In the genomic region with DNA sequence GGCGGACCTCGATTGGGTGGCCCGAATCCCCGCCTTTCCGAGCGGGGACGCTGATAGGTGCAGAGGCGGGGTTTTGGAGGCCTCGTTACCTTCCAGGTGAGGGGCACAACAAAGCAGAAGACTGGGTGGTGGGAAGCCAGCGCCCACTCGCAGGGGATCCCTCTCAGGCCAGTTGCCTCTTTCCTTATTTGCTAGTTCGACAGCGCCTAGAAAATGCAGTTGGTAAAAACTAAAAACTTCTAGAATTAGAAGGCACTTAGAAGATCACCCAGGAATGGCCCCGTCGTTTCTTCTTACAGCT, we compare ENCODE assay signal across 9 cellular contexts. TPM values are rescaled to one million over a fixed set of nuclear protein-coding genes. Genes with fewer than 3 reads are reported as not detected.
DNase-seq lines count a peak whose midpoint lies in the region; ATAC-seq and TF ChIP-seq lines count a peak whose summit lies in the region.
"Had no signal": no experiment of that assay in that cellular context is flagged by ENCODE, and none has a peak within 500 bp of the region (broad histone marks: within the 10 kb centered on the region; RNA-seq: fewer than 3 reads in every experiment).

No MANE protein-coding gene starts in this region.

- no peak for DNase-seq in AG04449 (ENCODE audit: low read depth, low spot score)
- no peak for DNase-seq in chondrocyte (ENCODE audit: low spot score)
- DNase-seq in NCI-H1694 treated with DMSO at 0.1 percent for 48 hours (lab: John Stamatoyannopoulos, UW), result no peak
- no peak for DNase-seq in H4 (ENCODE audit: low spot score)
- no peak for DNase-seq in activated CD4-positive, alpha-beta T cell treated with anti-CD3 and anti-CD28 coated beads for 1 hour

- H3K27me3 Mint-ChIP-seq in IgD-negative memory B cell (no peaks in the 10 kb centered on the region), chondrocyte (ENCODE audit: low read depth) (no peaks in the 10 kb centered on the region)

- H3K27me3 ChIP-seq in muscle layer of duodenum (ENCODE audit: low read depth, low read length), result no peaks in the 10 kb centered on the region

- peaks cover 24 to 34% (median 25%) of the 10 kb centered on the region in 3 donors for H3K4me1 Mint-ChIP-seq in IgD-negative memory B cell
- peaks cover 40% of the 10 kb centered on the region for H3K4me1 Mint-ChIP-seq in chondrocyte (ENCODE audit: low read depth)

- H3K4me3 ChIP-seq in AG04449 (ENCODE audit: low read depth, low read length) (peak overlapping the region; percentile 61), muscle layer of duodenum (ENCODE audit: low read depth in 1 of 2, low read length in 2 of 2) (peak overlapping the region; percentile 71 to 87)

- H3K9me3 ChIP-seq in muscle layer of duodenum (ENCODE audit: control insufficient read depth in 1 of 2, low read length in 2 of 2), result no peaks in the 10 kb centered on the region

- CTCF ChIA-PET in AG04449 (lab: Yijun Ruan, JAX), result interaction anchor here (1.4 kb wide), 1 partner anchor 219 kb away, joined by 3 read pairs; no protein-coding TSS in a partner anchor

- peaks cover 10 to 25% of the 10 kb centered on the region in 2 donors for H3K36me3 ChIP-seq in muscle layer of duodenum (ENCODE audit: control insufficient read depth in 1 of 2, insufficient read depth in 2 of 2, low read length in 2 of 2)

- POLR2A ChIA-PET in AG04449 (lab: Yijun Ruan, JAX), result interaction anchor here (1.3 kb wide), 1 partner anchor 143 kb away, joined by 3 read pairs; no protein-coding TSS in a partner anchor

- H3K9me3 Mint-ChIP-seq in IgD-negative memory B cell (peaks cover 0 to 2% (median 0%) of the 10 kb centered on the region in 3 donors), chondrocyte (ENCODE audit: low read depth) (no peaks in the 10 kb centered on the region)

- peak overlapping the region; percentile 89 to 99 (median 96) for H3K4me3 Mint-ChIP-seq in IgD-negative memory B cell
- H3K4me3 Mint-ChIP-seq in chondrocyte (ENCODE audit: unreplicated experiment), result peak overlapping the region; percentile 93

- peaks cover 7 to 61% of the 10 kb centered on the region in 2 donors for H3K4me1 ChIP-seq in muscle layer of duodenum (ENCODE audit: control insufficient read depth in 1 of 2, insufficient read depth in 2 of 2, low read length in 2 of 2)

- peak overlapping the region; percentile 90 to 100 (median 99) for H3K27ac Mint-ChIP-seq in IgD-negative memory B cell
- H3K27ac Mint-ChIP-seq in chondrocyte (ENCODE audit: unreplicated experiment), result peak overlapping the region; percentile 99

- no peak for ATAC-seq in GM21619 (IDR thresholded peaks at IDR 0.05; ENCODE audit: unreplicated experiment)

- TF ChIP-seq CTCF in AG04449 (IDR thresholded peaks at IDR 0.05; ENCODE audit: insufficient read depth, low read length, missing control alignments) (no peak), chondrocyte (IDR thresholded peaks at IDR 0.05) (no peak)

- H3K27ac ChIP-seq in muscle layer of duodenum (ENCODE audit: low read length), result no peak overlapping the region

- H3K36me3 Mint-ChIP-seq in IgD-negative memory B cell, result peaks cover 3% of the 10 kb centered on the region
- peaks cover 12% of the 10 kb centered on the region for H3K36me3 Mint-ChIP-seq in chondrocyte (ENCODE audit: low read depth)

RNA-seq across cellular contexts. Expression of a gene that starts 0.7 kb away (rescaled TPM):
- 48.6 TPM for polyA plus RNA-seq in IgD-negative memory B cell
- total RNA-seq in chondrocyte, result 32.0 to 42.8 TPM (median 33.1 TPM) in 3 replicates
- 34.0 and 42.3 TPM in 2 replicates for total RNA-seq in H4 (2014; rRNA removed; shearing (Covaris generic))

RNA-seq across cellular contexts. Expression of a gene that starts 25.3 kb away (rescaled TPM):
- 81.6 TPM for polyA plus RNA-seq in IgD-negative memory B cell
- total RNA-seq in chondrocyte, result 3.1 to 3.4 TPM (median 3.3 TPM) in 3 replicates
- 6.9 and 8.1 TPM in 2 replicates for total RNA-seq in H4 (2014; rRNA removed; shearing (Covaris generic))

RNA-seq across cellular contexts. Expression of a gene that starts 58.6 kb away (rescaled TPM):
- not detected for polyA plus RNA-seq in IgD-negative memory B cell
- total RNA-seq in chondrocyte, result not detected in 3 replicates
- not detected in 2 replicates for total RNA-seq in H4 (2014; rRNA removed; shearing (Covaris generic))
- total RNA-seq: cerebellum had no signal
